29 cellular contexts compared by ENCODE assay signal in genomic region chr3:64555351-64555750, GRCh38.
"Had no signal": no experiment of that assay in that cellular context is flagged by ENCODE, and none has a peak within 500 bp of the region (broad histone marks: within the 10 kb centered on the region; RNA-seq: fewer than 3 reads in every experiment).

No MANE protein-coding gene starts in this region.

- H3K9me3 Mint-ChIP-seq: mesothelial cell of epicardium, type B pancreatic cell had no signal

- H3K27me3 ChIP-seq: gastroesophageal sphincter, heart left ventricle, hepatocyte, left lung, neutrophil, stomach, tibial artery had no signal

- H3K36me3 Mint-ChIP-seq: naive B cell; natural killer cell treated with Interleukin-12 subunit alpha and Interleukin-12 subunit beta and Interleukin-15 and Interleukin-18, amount 100 ng/mL, for 72 hours; stimulated activated effector memory CD8-positive, alpha-beta T cell treated with anti-CD3 and anti-CD28 coated beads, Interleukin-12 subunit alpha, Interleukin-12 subunit beta, amount 100 ng/mL, for 72 hours had no signal

- ATAC-seq: esophagus mucosa; foreskin keratinocyte; gastroesophageal sphincter; heart left ventricle; left cardiac atrium; left lung; mucosa of descending colon; natural killer cell treated with Interleukin-12 subunit alpha and Interleukin-12 subunit beta and Interleukin-15 and Interleukin-18, amount 100 ng/mL, for 72 hours; sciatic nerve; stimulated activated effector memory CD8-positive, alpha-beta T cell treated with anti-CD3 and anti-CD28 coated beads, Interleukin-12 subunit alpha, Interleukin-12 subunit beta, amount 100 ng/mL, for 72 hours had no signal

- H3K9me3 ChIP-seq: gastroesophageal sphincter, heart left ventricle, left lung, mucosa of descending colon, neutrophil, stomach, tibial artery had no signal

- H3K4me3 ChIP-seq: coronary artery, gastroesophageal sphincter, heart left ventricle, hepatocyte, left lung, mucosa of descending colon, smooth muscle cell, stomach, tibial artery had no signal

- DNase-seq: dermis blood vessel endothelial cell; effector memory CD4-positive, alpha-beta T cell; foreskin keratinocyte; heart left ventricle; left cardiac atrium; left lung; mesenchymal stem cell; mucosa of descending colon; naive B cell; stimulated activated CD4-positive, alpha-beta T cell treated with anti-CD3 and anti-CD28 coated beads, Interleukin-12 subunit alpha, Interleukin-12 subunit beta, amount 100 ng/mL, for 4 hours; stimulated activated CD4-positive, alpha-beta T cell treated with anti-CD3 and anti-CD28 coated beads, Interleukin-2, amount 100 ng/mL, for 24 hours; stimulated activated CD4-positive, alpha-beta T cell treated with anti-CD3 and anti-CD28 coated beads, Interleukin-4, amount 100 ng/mL, for 24 hours; stimulated activated naive CD4-positive, alpha-beta T cell treated with Interleukin-2 at 50 U/mL for 16 hours; stomach; tibial artery had no signal

- H3K27ac Mint-ChIP-seq: naive B cell; natural killer cell treated with Interleukin-12 subunit alpha and Interleukin-12 subunit beta and Interleukin-15 and Interleukin-18, amount 100 ng/mL, for 72 hours; progenitor cell of endocrine pancreas; stimulated activated effector memory CD8-positive, alpha-beta T cell treated with anti-CD3 and anti-CD28 coated beads, Interleukin-12 subunit alpha, Interleukin-12 subunit beta, amount 100 ng/mL, for 72 hours; type B pancreatic cell had no signal

- H3K27ac ChIP-seq: coronary artery, foreskin keratinocyte, heart left ventricle, hepatocyte, left lung, neutrophil, parathyroid adenoma, stomach had no signal

- H3K4me3 Mint-ChIP-seq: central memory CD8-positive, alpha-beta T cell; mesothelial cell of epicardium; naive B cell; natural killer cell treated with Interleukin-12 subunit alpha and Interleukin-12 subunit beta and Interleukin-15 and Interleukin-18, amount 100 ng/mL, for 72 hours; stimulated activated effector memory CD8-positive, alpha-beta T cell treated with anti-CD3 and anti-CD28 coated beads, Interleukin-12 subunit alpha, Interleukin-12 subunit beta, amount 100 ng/mL, for 72 hours; type B pancreatic cell had no signal

- H3K36me3 ChIP-seq: neutrophil had no signal

- H3K4me1 ChIP-seq: foreskin keratinocyte, heart left ventricle, parathyroid adenoma had no signal

- H3K27me3 Mint-ChIP-seq: natural killer cell treated with Interleukin-12 subunit alpha and Interleukin-12 subunit beta and Interleukin-15 and Interleukin-18, amount 100 ng/mL, for 72 hours; progenitor cell of endocrine pancreas; type B pancreatic cell had no signal

- H3K4me1 Mint-ChIP-seq: central memory CD8-positive, alpha-beta T cell; naive B cell; stimulated activated effector memory CD8-positive, alpha-beta T cell treated with anti-CD3 and anti-CD28 coated beads, Interleukin-12 subunit alpha, Interleukin-12 subunit beta, amount 100 ng/mL, for 72 hours had no signal
